16 cellular contexts compared by ENCODE assay signal in genomic region chr20:11467436-11467835, GRCh38.
DNase-seq lines count a peak whose midpoint lies in the region; ATAC-seq and TF ChIP-seq lines count a peak whose summit lies in the region.
"Had no signal": no experiment of that assay in that cellular context is flagged by ENCODE, and none has a peak within 500 bp of the region (broad histone marks: within the 10 kb centered on the region; RNA-seq: fewer than 3 reads in every experiment).

No MANE protein-coding gene starts in this region.

- no peaks in the 10 kb centered on the region for H3K36me3 Mint-ChIP-seq in activated CD8-positive, alpha-beta T cell treated with anti-CD3 and anti-CD28 coated beads, Interleukin-2, amount 10 ng/mL, durations not matched to agents 7 days and 5 days (ENCODE audit: low read depth)
- H3K36me3 Mint-ChIP-seq: CD4-positive, CD25-positive, alpha-beta regulatory T cell had no signal

- H3K4me2 ChIP-seq in HCT116 (ENCODE audit: low read length), result no peak overlapping the region
- H3K4me2 ChIP-seq in PC-3 (ENCODE audit: low read length), result no peak overlapping the region
- H3K4me2 ChIP-seq: BLaER1 treated with 17β-estradiol and CSF1 and Interleukin-3, amounts not matched to agents 10 nM and 100 nM had no signal

- H3K27ac Mint-ChIP-seq in activated CD8-positive, alpha-beta T cell treated with anti-CD3 and anti-CD28 coated beads, Interleukin-2, amount 10 ng/mL, durations not matched to agents 7 days and 5 days, result no peak overlapping the region
- H3K27ac Mint-ChIP-seq: CD4-positive, CD25-positive, alpha-beta regulatory T cell had no signal

- POLR2A ChIA-PET in HCT116 (lab: Charles Lee) (no interaction called here), PC-3 (lab: Charles Lee; ENCODE audit: unreplicated experiment) (no interaction called here)
- POLR2A ChIA-PET in activated CD8-positive, alpha-beta T cell treated with anti-CD3 and anti-CD28 coated beads, Interleukin-2, amount 10 ng/mL, durations not matched to agents 7 days and 5 days (lab: Charles Lee), result no interaction called here

- no peaks in the 10 kb centered on the region for H3K4me1 Mint-ChIP-seq in activated CD8-positive, alpha-beta T cell treated with anti-CD3 and anti-CD28 coated beads, Interleukin-2, amount 10 ng/mL, durations not matched to agents 7 days and 5 days (ENCODE audit: low read depth)
- H3K4me1 Mint-ChIP-seq: CD4-positive, CD25-positive, alpha-beta regulatory T cell had no signal

- RAD21 ChIA-PET in HCT116 (lab: Charles Lee; ENCODE audit: low non-redundant PET in 1 of 2, low total read pairs in 2 of 2, uncharacterized antibody in 2 of 2, unreplicated experiment in 2 of 2), result no interaction called here

- H3K9me3 Mint-ChIP-seq in activated CD8-positive, alpha-beta T cell treated with anti-CD3 and anti-CD28 coated beads, Interleukin-2, amount 10 ng/mL, durations not matched to agents 7 days and 5 days (ENCODE audit: insufficient read depth), result no peaks in the 10 kb centered on the region

- H3K9me2 ChIP-seq in HCT116 (ENCODE audit: insufficient read depth) (no peaks in the 10 kb centered on the region), PC-3 (replicated peaks; ENCODE audit: low read length) (0 out of 2 replicates have a peak, but pooled peaks cover 3% of the 10 kb centered on the region)

- H3K4me1 ChIP-seq in HCT116 (ENCODE audit: control insufficient read depth in 1 of 2, insufficient read depth in 2 of 2, low read length in 2 of 2), result peaks cover 0 to 8% of the 10 kb centered on the region in 2 experiments; a peak in 2 of 4 replicates
- H3K4me1 ChIP-seq in PC-3 (ENCODE audit: insufficient read depth, low read length), result peaks cover 5% of the 10 kb centered on the region; the same call in 1 of the 2 replicates
- H3K4me1 ChIP-seq: BLaER1 treated with 17β-estradiol and CSF1 and Interleukin-3, amounts not matched to agents 10 nM and 100 nM had no signal

- H3K27me3 ChIP-seq in HCT116 (ENCODE audit: insufficient read depth, low read length) (no peaks in the 10 kb centered on the region), PC-3 (ENCODE audit: low read length) (no peaks in the 10 kb centered on the region)
- H3K27me3 ChIP-seq: BLaER1 treated with 17β-estradiol and CSF1 and Interleukin-3, amounts not matched to agents 10 nM and 100 nM had no signal

- H2AFZ ChIP-seq in HCT116 (ENCODE audit: low read depth, low read length, poor library complexity, severe bottlenecking), result peak overlapping the region; percentile 38
- no peak overlapping the region for H2AFZ ChIP-seq in PC-3 (ENCODE audit: low read length)

- intact Hi-C loops in HCT116 (cut with micrococcal nuclease), result no loop called here
- intact Hi-C loops in PC-3 (cut with micrococcal nuclease), result no loop called here
- intact Hi-C loops in head of caudate nucleus (cut with DNase I), result no loop called here

- H3K27ac ChIP-seq in HCT116 (ENCODE audit: low read depth, low read length) (no peak overlapping the region), PC-3 (ENCODE audit: low read length) (no peak overlapping the region)
- H3K27ac ChIP-seq: BLaER1 treated with 17β-estradiol and CSF1 and Interleukin-3, amounts not matched to agents 10 nM and 100 nM had no signal

- H4K20me1 ChIP-seq in HCT116 (ENCODE audit: insufficient read depth), result no peaks in the 10 kb centered on the region
- H4K20me1 ChIP-seq in PC-3 (ENCODE audit: low read length), result no peaks in the 10 kb centered on the region
- H4K20me1 ChIP-seq: BLaER1 treated with 17β-estradiol and CSF1 and Interleukin-3, amounts not matched to agents 10 nM and 100 nM had no signal

- in situ Hi-C loops in Caki2 (cut with HindIII; ENCODE audit: low pct_unique_long_range_greater_than_20kb, low sequenced_read_pairs), result no loop called here

- TF ChIP-seq CTCF in HCT116 (IDR thresholded peaks at IDR 0.05 in 2 of 3, conservative IDR thresholded peaks at IDR 0.05 in 1 of 3; ENCODE audit: borderline replicate concordance in 1 of 3, insufficient read depth in 1 of 3, low read depth in 2 of 3, low read length in 2 of 3) (no peak), PC-3 (conservative IDR thresholded peaks at IDR 0.05; ENCODE audit: low read depth, low read length) (no peak)

- H3K9me3 ChIP-seq in HCT116 (ENCODE audit: control insufficient read depth in 1 of 2, insufficient read depth in 1 of 2, low read depth in 1 of 2, low read length in 2 of 2) (no peaks in the 10 kb centered on the region), PC-3 (ENCODE audit: low read length) (no peaks in the 10 kb centered on the region)
- H3K9me3 ChIP-seq: BLaER1 treated with 17β-estradiol and CSF1 and Interleukin-3, amounts not matched to agents 10 nM and 100 nM had no signal

- ATAC-seq in HCT116, result no peak
- no peak for ATAC-seq in PC-3
- ATAC-seq in activated CD8-positive, alpha-beta T cell treated with anti-CD3 and anti-CD28 coated beads, Interleukin-2, amount 10 ng/mL, durations not matched to agents 7 days and 5 days, result no peak
- no peak for ATAC-seq in activated CD4-positive, CD25-positive, alpha-beta regulatory T cell treated with anti-CD3 and anti-CD28 coated beads, Interleukin-2, amount 50 U/mL, for 24 hours
- ATAC-seq: HepG2 had no signal

- no peaks in the 10 kb centered on the region for H3K27me3 Mint-ChIP-seq in activated CD8-positive, alpha-beta T cell treated with anti-CD3 and anti-CD28 coated beads, Interleukin-2, amount 10 ng/mL, durations not matched to agents 7 days and 5 days (ENCODE audit: low read depth)
- H3K27me3 Mint-ChIP-seq: CD4-positive, CD25-positive, alpha-beta regulatory T cell had no signal

- no peak overlapping the region for H3K4me3 Mint-ChIP-seq in activated CD8-positive, alpha-beta T cell treated with anti-CD3 and anti-CD28 coated beads, Interleukin-2, amount 10 ng/mL, durations not matched to agents 7 days and 5 days
- H3K4me3 Mint-ChIP-seq: CD4-positive, CD25-positive, alpha-beta regulatory T cell had no signal

- DNase-seq in Caki2 (ENCODE audit: low read depth) (peak; percentile 14), HCT116 (ENCODE audit: low read depth, low spot score) (no peak), PC-3 (peak; percentile 33), iris pigment epithelial cell (ENCODE audit: low read depth) (peak; percentile 30), T-helper 2 cell (no peak), head of caudate nucleus (no peak)
- DNase-seq in activated CD8-positive, alpha-beta T cell treated with anti-CD3 and anti-CD28 coated beads, Interleukin-2, amount 10 ng/mL, durations not matched to agents 7 days and 5 days, result no peak
- DNase-seq: 8988T; AML-193; Calu3; CD4-positive, CD25-positive, alpha-beta regulatory T cell; DMS 273 treated with DMSO at 0.1 percent for 48 hours; HCEC 1CT had no signal

- CTCF ChIA-PET in HCT116 (lab: Charles Lee), result no interaction called here
- CTCF ChIA-PET in PC-3 (lab: Charles Lee), result no interaction called here
- CTCF ChIA-PET in activated CD8-positive, alpha-beta T cell treated with anti-CD3 and anti-CD28 coated beads, Interleukin-2, amount 10 ng/mL, durations not matched to agents 7 days and 5 days (lab: Charles Lee), result no interaction called here

- no peaks in the 10 kb centered on the region for H3K36me3 ChIP-seq in HCT116 (ENCODE audit: control insufficient read depth in 1 of 2, insufficient read depth in 2 of 2, low read length in 2 of 2)
- no peaks in the 10 kb centered on the region for H3K36me3 ChIP-seq in PC-3 (ENCODE audit: low read depth, low read length)
- H3K36me3 ChIP-seq: BLaER1 treated with 17β-estradiol and CSF1 and Interleukin-3, amounts not matched to agents 10 nM and 100 nM had no signal

- no peak overlapping the region for H3K9ac ChIP-seq in HCT116 (ENCODE audit: low read length)
- H3K9ac ChIP-seq in PC-3 (ENCODE audit: low read length), result no peak overlapping the region
- H3K9ac ChIP-seq: BLaER1 treated with 17β-estradiol and CSF1 and Interleukin-3, amounts not matched to agents 10 nM and 100 nM had no signal

- no peaks in the 10 kb centered on the region for H3K79me2 ChIP-seq in HCT116 (ENCODE audit: insufficient read depth, low read length)
- H3K79me2 ChIP-seq in PC-3 (ENCODE audit: low read length), result no peaks in the 10 kb centered on the region

- BruUV-seq in HCT116 (replicated peaks; lab: Mats Ljungman, UMichigan) (no TSS peak), PC-3 (replicated peaks; lab: Mats Ljungman, UMichigan) (no TSS peak)

- no peak for TF ChIP-seq POLR2A in HCT116 (IDR thresholded peaks at IDR 0.05; ENCODE audit: borderline replicate concordance, extremely low read depth, insufficient read depth, insufficient read length)

- H3K4me3 ChIP-seq in HCT116 (replicated peaks in 1 of 2; ENCODE audit: low read depth in 1 of 2, low read length in 2 of 2), result no peak overlapping the region
- no peak overlapping the region for H3K4me3 ChIP-seq in PC-3 (ENCODE audit: low read length)
- H3K4me3 ChIP-seq: BLaER1 treated with 17β-estradiol and CSF1 and Interleukin-3, amounts not matched to agents 10 nM and 100 nM had no signal

- H3F3A ChIP-seq in PC-3 (ENCODE audit: low read length, unreplicated experiment), result no peaks in the 10 kb centered on the region

- no peak for TF ChIP-seq RAD21 in HCT116 (IDR thresholded peaks at IDR 0.05; ENCODE audit: low read depth)

TF ChIP-seq in HCT116, 20 proteins besides CTCF, POLR2A, EP300 and RAD21 (continues in another document):
- TF ChIP-seq ZNF274 (IDR thresholded peaks at IDR 0.05; ENCODE audit: low read depth, low read length) (no peak), ELF1 (IDR thresholded peaks at IDR 0.05; ENCODE audit: borderline replicate concordance, low read depth) (no peak), EZH2 (IDR thresholded peaks at IDR 0.05) (no peak), ATF3 (IDR thresholded peaks at IDR 0.05) (no peak), JUND (IDR thresholded peaks at IDR 0.05) (no peak), POLR2AphosphoS5 (IDR thresholded peaks at IDR 0.05; ENCODE audit: low read depth, low read length) (no peak), EGR1 (IDR thresholded peaks at IDR 0.05; ENCODE audit: low read depth) (no peak)
- TF ChIP-seq, protein P1, sequence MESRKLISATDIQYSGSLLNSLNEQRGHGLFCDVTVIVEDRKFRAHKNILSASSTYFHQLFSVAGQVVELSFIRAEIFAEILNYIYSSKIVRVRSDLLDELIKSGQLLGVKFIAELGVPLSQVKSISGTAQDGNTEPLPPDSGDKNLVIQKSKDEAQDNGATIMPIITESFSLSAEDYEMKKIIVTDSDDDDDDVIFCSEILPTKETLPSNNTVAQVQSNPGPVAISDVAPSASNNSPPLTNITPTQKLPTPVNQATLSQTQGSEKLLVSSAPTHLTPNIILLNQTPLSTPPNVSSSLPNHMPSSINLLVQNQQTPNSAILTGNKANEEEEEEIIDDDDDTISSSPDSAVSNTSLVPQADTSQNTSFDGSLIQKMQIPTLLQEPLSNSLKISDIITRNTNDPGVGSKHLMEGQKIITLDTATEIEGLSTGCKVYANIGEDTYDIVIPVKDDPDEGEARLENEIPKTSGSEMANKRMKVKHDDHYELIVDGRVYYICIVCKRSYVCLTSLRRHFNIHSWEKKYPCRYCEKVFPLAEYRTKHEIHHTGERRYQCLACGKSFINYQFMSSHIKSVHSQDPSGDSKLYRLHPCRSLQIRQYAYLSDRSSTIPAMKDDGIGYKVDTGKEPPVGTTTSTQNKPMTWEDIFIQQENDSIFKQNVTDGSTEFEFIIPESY (IDR thresholded peaks at IDR 0.05; ENCODE audit: extremely low read depth, insufficient replicate concordance, low read length), result no peak

Comparison
In these comparisons a context has a peak if more than half of its experiments do, and no peak if none do; other contexts are left out.
1. DNase-seq: peak in Caki2 (single experiment), PC-3 (single experiment) and iris pigment epithelial cell (single experiment); none in HCT116 (single experiment), T-helper 2 cell (0 of 5), activated CD8-positive, alpha-beta T cell treated with anti-CD3 and anti-CD28 coated beads, Interleukin-2, amount 10 ng/mL, durations not matched to agents 7 days and 5 days (single experiment) and head of caudate nucleus (0 of 42).